ENCODE assay signal across 9 cellular contexts in genomic region chr19:18478545-18479311, GRCh38. TPM values are rescaled to one million over a fixed set of nuclear protein-coding genes. Genes with fewer than 3 reads are reported as not detected.
DNase-seq lines count a peak whose midpoint lies in the region; ATAC-seq and TF ChIP-seq lines count a peak whose summit lies in the region.
"Had no signal": no experiment of that assay in that cellular context is flagged by ENCODE, and none has a peak within 500 bp of the region (broad histone marks: within the 10 kb centered on the region; RNA-seq: fewer than 3 reads in every experiment).

No MANE protein-coding gene starts in this region.

- H2AK5ac ChIP-seq in neuronal stem cell (ENCODE audit: low read depth, low read length): no peak overlapping the region

- H2BK15ac ChIP-seq in neuronal stem cell (ENCODE audit: low read length): no peak overlapping the region

- no peak overlapping the region for H3K9ac ChIP-seq in neuronal stem cell (ENCODE audit: low read depth, low read length, poor library complexity)

- no peak overlapping the region for H4K8ac ChIP-seq in neuronal stem cell (ENCODE audit: low read depth, low read length)

- H3K36me3 ChIP-seq in neuronal stem cell (replicated peaks in 1 of 2; ENCODE audit: control insufficient read depth in 2 of 2, insufficient read depth in 2 of 2, low read length in 2 of 2) (no peaks in the 10 kb centered on the region), upper lobe of right lung (no peaks in the 10 kb centered on the region)

- no peak overlapping the region for H3K18ac ChIP-seq in neuronal stem cell (ENCODE audit: low read length)

- H3K4me3 ChIP-seq in neuronal stem cell (ENCODE audit: low read length in 2 of 2): no peak overlapping the region
- H3K4me3 ChIP-seq in upper lobe of right lung: no peak overlapping the region

- no peak overlapping the region for H4K91ac ChIP-seq in neuronal stem cell (ENCODE audit: low read depth, low read length, poor library complexity)

- no peak overlapping the region for H2BK5ac ChIP-seq in neuronal stem cell (ENCODE audit: low read length)

- H3K9me3 Mint-ChIP-seq in activated CD8-positive, alpha-beta memory T cell treated with anti-CD3 and anti-CD28 coated beads, Interleukin-2, amount 10 ng/mL, durations not matched to agents 7 days and 5 days (ENCODE audit: low read depth): no peaks in the 10 kb centered on the region

- H3K9me3 ChIP-seq in neuronal stem cell (replicated peaks in 1 of 2; ENCODE audit: control insufficient read depth in 2 of 2, insufficient read depth in 1 of 2, low read depth in 1 of 2, low read length in 2 of 2) (peaks cover 2 to 15% of the 10 kb centered on the region in 2 donors), upper lobe of right lung (no peaks in the 10 kb centered on the region)

- H3K4me1 ChIP-seq in neuronal stem cell (ENCODE audit: control insufficient read depth in 2 of 2, insufficient read depth in 1 of 2, low read depth in 1 of 2, low read length in 2 of 2) (peaks cover 0 to 5% of the 10 kb centered on the region in 2 donors), upper lobe of right lung (peaks cover 71% of the 10 kb centered on the region)

- H3K23ac ChIP-seq in neuronal stem cell (ENCODE audit: low read depth, low read length, poor library complexity): peak overlapping the region; percentile 8

- ATAC-seq in GM21737 (IDR thresholded peaks at IDR 0.05; ENCODE audit: unreplicated experiment) (peak; percentile 68), upper lobe of right lung (peak; percentile 83)
- ATAC-seq in activated CD8-positive, alpha-beta memory T cell treated with anti-CD3 and anti-CD28 coated beads, Interleukin-2, amount 10 ng/mL, durations not matched to agents 7 days and 5 days: peak; percentile 57

- H3K4me2 ChIP-seq in neuronal stem cell (ENCODE audit: insufficient read depth, low read length, poor library complexity, severe bottlenecking): no peak overlapping the region

- H3K27ac ChIP-seq in neuronal stem cell (replicated peaks; ENCODE audit: low read length) (no peak overlapping the region), upper lobe of right lung (peak overlapping the region; percentile 85)
- H3K27ac ChIP-seq: VCaP had no signal

- CTCF ChIA-PET in activated CD8-positive, alpha-beta memory T cell treated with anti-CD3 and anti-CD28 coated beads, Interleukin-2, amount 10 ng/mL, durations not matched to agents 7 days and 5 days (lab: Charles Lee): interaction anchor here (0.7 to 3.3 kb wide), 7 partner anchors 9 to 157 kb away, joined by 3 to 17 read pairs (median 4); no protein-coding TSS in a partner anchor

- H2BK12ac ChIP-seq in neuronal stem cell (ENCODE audit: low read length): no peak overlapping the region

- H3K27me3 Mint-ChIP-seq in activated CD8-positive, alpha-beta memory T cell treated with anti-CD3 and anti-CD28 coated beads, Interleukin-2, amount 10 ng/mL, durations not matched to agents 7 days and 5 days: no peaks in the 10 kb centered on the region

- intact Hi-C loops in upper lobe of right lung (cut with DNase I): no loop called here

- H2BK120ac ChIP-seq in neuronal stem cell (ENCODE audit: low read depth, low read length): no peak overlapping the region

- no peak overlapping the region for H2AFZ ChIP-seq in neuronal stem cell (ENCODE audit: low read length)

- H3K27me3 ChIP-seq in neuronal stem cell (ENCODE audit: control insufficient read depth in 3 of 3, insufficient read depth in 3 of 3, low read depth in 1 of 3, low read length in 3 of 3) (no peaks in the 10 kb centered on the region), upper lobe of right lung (no peaks in the 10 kb centered on the region)

- WGBS in neuronal stem cell (ENCODE audit: extremely low coverage in 2 of 2, insufficient read length in 2 of 2, insufficient replicate concordance in 1 of 2), 2 donors: no CpG with 5 or more reads among the region's 17 CpGs

- H3K27ac Mint-ChIP-seq in activated CD8-positive, alpha-beta memory T cell treated with anti-CD3 and anti-CD28 coated beads, Interleukin-2, amount 10 ng/mL, durations not matched to agents 7 days and 5 days: peak overlapping the region; percentile 86

- no peak overlapping the region for H3K4me3 Mint-ChIP-seq in activated CD8-positive, alpha-beta memory T cell treated with anti-CD3 and anti-CD28 coated beads, Interleukin-2, amount 10 ng/mL, durations not matched to agents 7 days and 5 days

- peaks cover 13% of the 10 kb centered on the region for H3K79me1 ChIP-seq in neuronal stem cell (ENCODE audit: low read depth, low read length)

- H3K4me1 Mint-ChIP-seq in activated CD8-positive, alpha-beta memory T cell treated with anti-CD3 and anti-CD28 coated beads, Interleukin-2, amount 10 ng/mL, durations not matched to agents 7 days and 5 days: peaks cover 91% of the 10 kb centered on the region

- DNase-seq in COLO829 (ENCODE audit: low spot score) (peak; percentile 83), NCI-H460 (ENCODE audit: extremely low read depth, low read depth) (peak; percentile 52), fibroblast of gingiva (ENCODE audit: low read depth) (peak; percentile 92), neuronal stem cell (ENCODE audit: low spot score) (no peak), upper lobe of right lung (peak; percentile 82), occipital lobe (lab: John Stamatoyannopoulos, UW) (no peak)
- peak; percentile 84 for DNase-seq in activated CD8-positive, alpha-beta memory T cell treated with anti-CD3 and anti-CD28 coated beads, Interleukin-2, amount 10 ng/mL, durations not matched to agents 7 days and 5 days

- no peak overlapping the region for H3K4ac ChIP-seq in neuronal stem cell (ENCODE audit: low read length)

- no peak overlapping the region for H3K14ac ChIP-seq in neuronal stem cell (ENCODE audit: low read length)

- TF ChIP-seq CTCF in upper lobe of right lung (IDR thresholded peaks at IDR 0.05): no peak

- no peaks in the 10 kb centered on the region for H3K36me3 Mint-ChIP-seq in activated CD8-positive, alpha-beta memory T cell treated with anti-CD3 and anti-CD28 coated beads, Interleukin-2, amount 10 ng/mL, durations not matched to agents 7 days and 5 days

RNA-seq across cellular contexts. Expression of gene ISYNA1, which starts 40.8 kb away (rescaled TPM):
- 1.2 and 1.4 TPM in 2 replicates for total RNA-seq in NCI-H460 (2014; rRNA removed; shearing (Covaris generic))
- 6.4 and 15.5 TPM in 2 replicates for polyA plus RNA-seq in NCI-H460 (2014; cell fraction: nucleus; rRNA removed)
- total RNA-seq in activated CD8-positive, alpha-beta memory T cell treated with anti-CD3 and anti-CD28 coated beads, Interleukin-2, amount 10 ng/mL, durations not matched to agents 7 days and 5 days: 10 to 100 TPM; 29.6 to 30.0 TPM
- polyA plus RNA-seq in neuronal stem cell (2013, experiment 1 of 2): 318 TPM
- polyA plus RNA-seq in neuronal stem cell (2013, experiment 2 of 2): 304 TPM
- total RNA-seq in upper lobe of right lung (34.6 TPM), occipital lobe (95.1 TPM)

RNA-seq across cellular contexts. Expression of gene ELL, which starts 43.1 kb away (rescaled TPM):
- 6.7 and 8.2 TPM in 2 replicates for total RNA-seq in NCI-H460 (2014; rRNA removed; shearing (Covaris generic))
- 6.7 and 9.8 TPM in 2 replicates for polyA plus RNA-seq in NCI-H460 (2014; cell fraction: nucleus; rRNA removed)
- total RNA-seq in activated CD8-positive, alpha-beta memory T cell treated with anti-CD3 and anti-CD28 coated beads, Interleukin-2, amount 10 ng/mL, durations not matched to agents 7 days and 5 days: 10 to 100 TPM; 22.9 to 33.7 TPM
- 5.2 TPM for polyA plus RNA-seq in neuronal stem cell (2013, experiment 1 of 2)
- 5.2 TPM for polyA plus RNA-seq in neuronal stem cell (2013, experiment 2 of 2)
- total RNA-seq in upper lobe of right lung (17.7 TPM), occipital lobe (6.6 TPM)

RNA-seq across cellular contexts. Expression of gene SSBP4, which starts 59.5 kb away (rescaled TPM):
- total RNA-seq in NCI-H460 (2014; rRNA removed; shearing (Covaris generic)): 31.0 and 46.3 TPM in 2 replicates
- 178 and 230 TPM in 2 replicates for polyA plus RNA-seq in NCI-H460 (2014; cell fraction: nucleus; rRNA removed)
- 100 to 1,000 TPM; 197 to 247 TPM for total RNA-seq in activated CD8-positive, alpha-beta memory T cell treated with anti-CD3 and anti-CD28 coated beads, Interleukin-2, amount 10 ng/mL, durations not matched to agents 7 days and 5 days
- 66.8 TPM for polyA plus RNA-seq in neuronal stem cell (2013, experiment 1 of 2)
- polyA plus RNA-seq in neuronal stem cell (2013, experiment 2 of 2): 64.3 TPM
- total RNA-seq in upper lobe of right lung: 57.3 TPM
- total RNA-seq in occipital lobe: 75.6 TPM

Comparison
In these comparisons a context has a peak if more than half of its experiments do, and no peak if none do; other contexts are left out.
1. DNase-seq: peak in COLO829 (single experiment), NCI-H460 (single experiment), activated CD8-positive, alpha-beta memory T cell treated with anti-CD3 and anti-CD28 coated beads, Interleukin-2, amount 10 ng/mL, durations not matched to agents 7 days and 5 days (single experiment), fibroblast of gingiva (single experiment) and upper lobe of right lung (single experiment); none in neuronal stem cell (single experiment) and occipital lobe (single experiment).
2. RNA of gene ISYNA1, which starts 40.8 kb away (total RNA-seq): 95.1 TPM in occipital lobe (single experiment), 34.6 TPM in upper lobe of right lung (single experiment) and 29.6 to 30.0 TPM in activated CD8-positive, alpha-beta memory T cell treated with anti-CD3 and anti-CD28 coated beads, Interleukin-2, amount 10 ng/mL, durations not matched to agents 7 days and 5 days; 1.2 to 1.4 TPM in NCI-H460; every median in the first group is over 10 times any median in the second.
3. Peak in every context shown above with its lines, with median percentiles within 50 percentile points of each other: ATAC-seq.